In genomic region chr10:12687996-12688395, GRCh38 we compare ENCODE assay signal across 16 cellular contexts.
A peak's percentile ranks its signal among the peaks of the same experiment; 100 is the strongest.
DNase-seq lines count a peak whose midpoint lies in the region; ATAC-seq, FAIRE-seq and TF ChIP-seq lines count a peak whose summit lies in the region.
"Had no signal": no experiment of that assay in that cellular context is flagged by ENCODE, and none has a peak within 500 bp of the region (broad histone marks: within the 10 kb centered on the region; RNA-seq: fewer than 3 reads in every experiment).

No MANE protein-coding gene starts in this region.

- FAIRE-seq in bronchial epithelial cell (lab: Jason Lieb, UNC) (peak; percentile 77), pancreas (lab: Jason Lieb, UNC) (no peak)

- H3K4me1 ChIP-seq in left lung, result no peaks in the 10 kb centered on the region
- H3K4me1 ChIP-seq in pancreas, result peaks cover 0 to 4% (median 3%) of the 10 kb centered on the region in 3 donors
- peaks cover 8% of the 10 kb centered on the region for H3K4me1 ChIP-seq in mucosa of descending colon (ENCODE audit: low read depth)

- H3K27me3 ChIP-seq in bronchial epithelial cell (ENCODE audit: control insufficient read depth, insufficient read depth, low read length) (no peaks in the 10 kb centered on the region), left lung (no peaks in the 10 kb centered on the region), pancreas (no peaks in the 10 kb centered on the region)
- H3K27me3 ChIP-seq: BLaER1 had no signal

- H3K4me3 ChIP-seq in bronchial epithelial cell (ENCODE audit: low read depth, low read length) (no peak overlapping the region), left lung (no peak overlapping the region), pancreas (no peak overlapping the region), mucosa of descending colon (no peak overlapping the region)
- H3K4me3 ChIP-seq: BLaER1, GM23248 had no signal

- H3K36me3 ChIP-seq in bronchial epithelial cell (ENCODE audit: control insufficient read depth, insufficient read depth, low read length) (no peaks in the 10 kb centered on the region), left lung (no peaks in the 10 kb centered on the region), pancreas (no peaks in the 10 kb centered on the region), mucosa of descending colon (ENCODE audit: low read depth) (no peaks in the 10 kb centered on the region)
- H3K36me3 ChIP-seq: BLaER1 had no signal

- H3K9me3 ChIP-seq in left lung (no peaks in the 10 kb centered on the region), pancreas (no peaks in the 10 kb centered on the region), mucosa of descending colon (no peaks in the 10 kb centered on the region)

- intact Hi-C loops in left lung (cut with DNase I), result no loop called here
- intact Hi-C loops in pancreas (cut with DNase I), result no loop called here
- intact Hi-C loops in mucosa of descending colon (cut with DNase I, micrococcal nuclease), result no loop called here

- TF ChIP-seq CTCF in bronchial epithelial cell (IDR thresholded peaks at IDR 0.05; ENCODE audit: insufficient read depth, low read length, severe bottlenecking) (no peak), left lung (IDR thresholded peaks at IDR 0.05) (no peak), pancreas (IDR thresholded peaks at IDR 0.05) (no peak), mucosa of descending colon (IDR thresholded peaks at IDR 0.05) (no peak)

- ATAC-seq in left lung (peak; percentile 68), pancreas (peak; percentile 24 to 42 (median 32)), mucosa of descending colon (no peak), HG03095 (IDR thresholded peaks at IDR 0.05; ENCODE audit: unreplicated experiment) (no peak), GM18520 (IDR thresholded peaks at IDR 0.05; ENCODE audit: unreplicated experiment) (no peak)
- ATAC-seq: HCT116 had no signal

- H3K27ac ChIP-seq in left lung (no peak overlapping the region), pancreas (no peak overlapping the region)
- H3K27ac ChIP-seq: 22Rv1, BLaER1, GM23248 had no signal

- WGBS in pancreas, 2 donors, result 73 to 77% methylated on average over 4 of the region's 4 CpGs

- DNase-seq in NCI-H146 treated with DMSO at 0.1 percent for 48 hours (lab: John Stamatoyannopoulos, UW; ENCODE audit: unreplicated experiment) (peak; percentile 24), NCI-H146 (lab: John Stamatoyannopoulos, UW) (no peak), bronchial epithelial cell (ENCODE audit: low read depth) (peak; percentile 78), left lung (no peak), pancreas (no peak), mucosa of descending colon (no peak)
- DNase-seq: AML-193; CD8-positive, alpha-beta memory T cell; DMS53; GF-D8; GM23248 had no signal

Comparison
In these comparisons a context has a peak if more than half of its experiments do, and no peak if none do; other contexts are left out.
1. DNase-seq: peak in NCI-H146 treated with DMSO at 0.1 percent for 48 hours (single experiment) and bronchial epithelial cell (single experiment); none in NCI-H146 (single experiment), left lung (0 of 2), pancreas (0 of 6) and mucosa of descending colon (0 of 3).
2. ATAC-seq: peak in left lung (single experiment) and pancreas (4 of 4); none in mucosa of descending colon (single experiment), HG03095 (single experiment) and GM18520 (single experiment).